Comparison of ENCODE assay signal across 1 cellular context in genomic region chr12:96194572-96194889, GRCh38.
TF ChIP-seq lines count a peak whose summit lies in the region.

No MANE protein-coding gene starts in this region.

TF ChIP-seq in K562, 482 proteins besides CTCF, POLR2A, EP300 and RAD21 (continued from another document):
- TF ChIP-seq PRMT5 (CRISPR knock-in tag; IDR thresholded peaks at IDR 0.05) (no peak), SNRNP70 (optimal IDR thresholded peaks at IDR 0.05; ENCODE audit: low read depth, low read length) (no peak), PHF8 (IDR thresholded peaks at IDR 0.05; ENCODE audit: borderline replicate concordance, low read length) (peak; percentile 7; the same call in 1 of the 2 replicates)
TF ChIP-seq in K562: peak in this region for 1.
